Comparison of ENCODE assay signal across 11 cellular contexts in genomic region chr7:106484562-106484961, GRCh38.
A peak's percentile ranks its signal among the peaks of the same experiment; 100 is the strongest.
DNase-seq lines count a peak whose midpoint lies in the region; ATAC-seq, FAIRE-seq and TF ChIP-seq lines count a peak whose summit lies in the region.
"Had no signal": no experiment of that assay in that cellular context is flagged by ENCODE, and none has a peak within 500 bp of the region (broad histone marks: within the 10 kb centered on the region; RNA-seq: fewer than 3 reads in every experiment).

No MANE protein-coding gene starts in this region.

- H3K36me3 Mint-ChIP-seq in activated naive CD8-positive, alpha-beta T cell treated with anti-CD3 and anti-CD28 coated beads for 36 hours = peaks cover 3% of the 10 kb centered on the region
- no peaks in the 10 kb centered on the region for H3K36me3 Mint-ChIP-seq in chondrocyte (ENCODE audit: low read depth)
- H3K36me3 Mint-ChIP-seq: mesothelial cell of epicardium had no signal

- ATAC-seq in HG02759 (IDR thresholded peaks at IDR 0.05; ENCODE audit: unreplicated experiment) (peak; percentile 21), right lobe of liver (peak; percentile 60 to 80 (median 64))

- TF ChIP-seq POLR2A in right lobe of liver (IDR thresholded peaks at IDR 0.05) = no peak

- no peak for DNase-seq in activated naive CD8-positive, alpha-beta T cell treated with anti-CD3 and anti-CD28 coated beads for 36 hours
- DNase-seq in right lobe of liver (peak in 1 of 3 donors; percentile 73), chondrocyte (ENCODE audit: low spot score) (no peak), GM13976 (ENCODE audit: low spot score) (no peak), urothelium cell line (ENCODE audit: low spot score) (no peak), amygdala (lab: John Stamatoyannopoulos, UW) (no peak)
- DNase-seq: H9, NCI-H146 had no signal

- H3K4me2 ChIP-seq in BLaER1 = peak overlapping the region; percentile 55

- H3K27ac ChIP-seq in BLaER1 = peak overlapping the region; percentile 27; the same call in 1 of the 2 replicates
- H3K27ac ChIP-seq in right lobe of liver = peak overlapping the region; percentile 19 to 94 (median 86)

- no peaks in the 10 kb centered on the region for H3K9me3 ChIP-seq in BLaER1
- H3K9me3 ChIP-seq in right lobe of liver = no peaks in the 10 kb centered on the region

- peaks cover 39% of the 10 kb centered on the region for H3K27me3 Mint-ChIP-seq in activated naive CD8-positive, alpha-beta T cell treated with anti-CD3 and anti-CD28 coated beads for 36 hours
- peaks cover 14% of the 10 kb centered on the region for H3K27me3 Mint-ChIP-seq in chondrocyte (ENCODE audit: low read depth)

- H3K4me1 ChIP-seq in BLaER1 (peaks cover 16% of the 10 kb centered on the region), right lobe of liver (peaks cover 0 to 55% (median 18%) of the 10 kb centered on the region in 4 donors)

- intact Hi-C loops in right lobe of liver (cut with DNase I) = no loop called here

- no peak overlapping the region for H3K9ac ChIP-seq in BLaER1

- H3K27ac Mint-ChIP-seq in activated naive CD8-positive, alpha-beta T cell treated with anti-CD3 and anti-CD28 coated beads for 36 hours = peak overlapping the region; percentile 86
- no peak overlapping the region for H3K27ac Mint-ChIP-seq in chondrocyte (ENCODE audit: unreplicated experiment)
- H3K27ac Mint-ChIP-seq: H9, mesothelial cell of epicardium had no signal

- H3K27me3 ChIP-seq in BLaER1 = no peaks in the 10 kb centered on the region
- no peaks in the 10 kb centered on the region for H3K27me3 ChIP-seq in right lobe of liver

- 7% methylated on average over 1 of the region's 1 CpG for WGBS in right lobe of liver (ENCODE audit: insufficient coverage, low coverage, low lambda C conversion rate, missing lambda C conversion rate)

- no peak overlapping the region for H3K4me3 Mint-ChIP-seq in activated naive CD8-positive, alpha-beta T cell treated with anti-CD3 and anti-CD28 coated beads for 36 hours
- H3K4me3 Mint-ChIP-seq in chondrocyte (ENCODE audit: unreplicated experiment) = no peak overlapping the region
- H3K4me3 Mint-ChIP-seq: H9, mesothelial cell of epicardium had no signal

- in situ Hi-C loops in GM13976 (cut with MboI; ENCODE audit: low sequenced_read_pairs, unreplicated experiment) = no loop called here

- no peak for FAIRE-seq in urothelium cell line (lab: Jason Lieb, UNC)

- TF ChIP-seq CTCF in right lobe of liver (IDR thresholded peaks at IDR 0.05) (peak in 1 of 4 donors; percentile 6), chondrocyte (IDR thresholded peaks at IDR 0.05) (no peak), GM13976 (IDR thresholded peaks at IDR 0.05; ENCODE audit: borderline replicate concordance, control extremely low read depth, extremely low read depth, insufficient read depth, missing control alignments) (no peak)

- H3K9me3 Mint-ChIP-seq in activated naive CD8-positive, alpha-beta T cell treated with anti-CD3 and anti-CD28 coated beads for 36 hours = peaks cover 4% of the 10 kb centered on the region
- H3K9me3 Mint-ChIP-seq in chondrocyte (ENCODE audit: low read depth) = no peaks in the 10 kb centered on the region

- no peaks in the 10 kb centered on the region for H4K20me1 ChIP-seq in BLaER1

- no peak overlapping the region for H3K4me3 ChIP-seq in BLaER1
- peak overlapping the region in 1 of 3 donors; percentile 14 for H3K4me3 ChIP-seq in right lobe of liver

- H3K4me1 Mint-ChIP-seq in activated naive CD8-positive, alpha-beta T cell treated with anti-CD3 and anti-CD28 coated beads for 36 hours = peaks cover 50% of the 10 kb centered on the region
- peaks cover 8% of the 10 kb centered on the region for H3K4me1 Mint-ChIP-seq in chondrocyte (ENCODE audit: low read depth)

- H3K36me3 ChIP-seq in BLaER1 (no peaks in the 10 kb centered on the region), right lobe of liver (no peaks in the 10 kb centered on the region)
